Comparison of ENCODE assay signal across 22 cellular contexts in the genomic region with DNA sequence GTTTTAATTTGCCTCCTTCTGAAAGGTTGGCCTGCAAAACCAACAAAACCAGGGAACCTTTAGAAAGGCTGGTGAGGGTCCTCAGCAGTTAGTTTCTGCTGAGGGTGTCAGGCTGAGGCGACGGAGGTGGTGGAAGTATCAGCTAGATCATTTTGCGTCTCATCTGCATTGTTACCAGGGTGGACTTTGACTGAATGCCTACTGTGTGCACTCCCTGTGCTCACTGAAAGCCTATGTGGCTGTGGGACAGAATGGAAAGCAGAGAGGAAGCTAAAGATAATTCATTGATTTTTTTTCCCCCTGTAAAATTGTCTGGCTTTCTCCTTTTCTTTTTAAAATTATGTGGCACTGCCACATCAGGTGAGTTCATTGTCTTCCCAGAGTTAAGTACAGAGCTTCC.
DNase-seq lines count a peak whose midpoint lies in the region; ATAC-seq and TF ChIP-seq lines count a peak whose summit lies in the region.
"Had no signal": no experiment of that assay in that cellular context is flagged by ENCODE, and none has a peak within 500 bp of the region (broad histone marks: within the 10 kb centered on the region; RNA-seq: fewer than 3 reads in every experiment).

No MANE protein-coding gene starts in this region.

- H3K9ac ChIP-seq in neural progenitor cell, result no peak overlapping the region

- no peaks in the 10 kb centered on the region for H3K9me3 Mint-ChIP-seq in activated CD4-positive, alpha-beta T cell treated with anti-CD3 and anti-CD28 coated beads for 36 hours (ENCODE audit: low read depth)
- no peaks in the 10 kb centered on the region for H3K9me3 Mint-ChIP-seq in GM23338
- H3K9me3 Mint-ChIP-seq in dendritic cell treated with granulocyte-macrophage colony-stimulating factor and Interleukin-4, amounts not matched to agents 40 ng/mL and 50 ng/mL, for 4 days, result no peaks in the 10 kb centered on the region
- no peaks in the 10 kb centered on the region for H3K9me3 Mint-ChIP-seq in neural progenitor cell
- H3K9me3 Mint-ChIP-seq: mesothelial cell of epicardium had no signal

- H3K27me3 Mint-ChIP-seq in activated CD4-positive, alpha-beta T cell treated with anti-CD3 and anti-CD28 coated beads for 36 hours, result no peaks in the 10 kb centered on the region
- H3K27me3 Mint-ChIP-seq in GM23338 (ENCODE audit: insufficient read depth, low read depth, poor library complexity) (peaks cover 7% of the 10 kb centered on the region), neural progenitor cell (ENCODE audit: insufficient read depth, low read depth) (peaks cover 4% of the 10 kb centered on the region)
- no peaks in the 10 kb centered on the region for H3K27me3 Mint-ChIP-seq in dendritic cell treated with granulocyte-macrophage colony-stimulating factor and Interleukin-4, amounts not matched to agents 40 ng/mL and 50 ng/mL, for 4 days

- H3K9me2 ChIP-seq in GM23338 (ENCODE audit: insufficient read depth), result no peaks in the 10 kb centered on the region

- H3K4me3 Mint-ChIP-seq in activated CD4-positive, alpha-beta T cell treated with anti-CD3 and anti-CD28 coated beads for 36 hours, result no peak overlapping the region
- H3K4me3 Mint-ChIP-seq in GM23338, result no peak overlapping the region
- H3K4me3 Mint-ChIP-seq in dendritic cell treated with granulocyte-macrophage colony-stimulating factor and Interleukin-4, amounts not matched to agents 40 ng/mL and 50 ng/mL, for 4 days, result no peak overlapping the region
- no peak overlapping the region for H3K4me3 Mint-ChIP-seq in neural progenitor cell
- H3K4me3 Mint-ChIP-seq: mesothelial cell of epicardium had no signal

- H2AFZ ChIP-seq in GM23338 (no peak overlapping the region), neural progenitor cell (replicated peaks) (no peak overlapping the region)

- peaks cover 35% of the 10 kb centered on the region for H3K4me1 ChIP-seq in GM23338 (ENCODE audit: insufficient read depth)
- peaks cover 71% of the 10 kb centered on the region for H3K4me1 ChIP-seq in neural progenitor cell

- no peaks in the 10 kb centered on the region for H3K79me2 ChIP-seq in GM23338 (replicated peaks; ENCODE audit: insufficient read depth)
- peaks cover 10% of the 10 kb centered on the region for H3K79me2 ChIP-seq in neural progenitor cell (ENCODE audit: low read depth)

- POLR2A ChIA-PET in activated CD4-positive, alpha-beta T cell treated with anti-CD3 and anti-CD28 coated beads for 36 hours (lab: Charles Lee), result no interaction called here

- H3K27ac Mint-ChIP-seq in activated CD4-positive, alpha-beta T cell treated with anti-CD3 and anti-CD28 coated beads for 36 hours, result peak overlapping the region; percentile 33
- H3K27ac Mint-ChIP-seq in GM23338 (no peak overlapping the region), neural progenitor cell (no peak overlapping the region)
- peak overlapping the region; percentile 86 for H3K27ac Mint-ChIP-seq in dendritic cell treated with granulocyte-macrophage colony-stimulating factor and Interleukin-4, amounts not matched to agents 40 ng/mL and 50 ng/mL, for 4 days
- H3K27ac Mint-ChIP-seq: mesothelial cell of epicardium had no signal

- no peaks in the 10 kb centered on the region for H3K27me3 ChIP-seq in GM23338 (ENCODE audit: insufficient read depth)
- no peaks in the 10 kb centered on the region for H3K27me3 ChIP-seq in neural progenitor cell
- H3K27me3 ChIP-seq: ascending aorta had no signal

- no peak for ATAC-seq in activated CD4-positive, alpha-beta T cell treated with anti-CD3 and anti-CD28 coated beads for 36 hours
- ATAC-seq in GM23338 (no peak), HG02610 (IDR thresholded peaks at IDR 0.05; ENCODE audit: unreplicated experiment) (no peak)
- ATAC-seq: activated CD4-positive, CD25-positive, alpha-beta regulatory T cell treated with anti-CD3 and anti-CD28 coated beads, Interleukin-2, amount 50 U/mL, for 24 hours; HCT116; left cardiac atrium had no signal

- H3K36me3 Mint-ChIP-seq in activated CD4-positive, alpha-beta T cell treated with anti-CD3 and anti-CD28 coated beads for 36 hours (ENCODE audit: low read depth), result peaks cover 27% of the 10 kb centered on the region
- no peaks in the 10 kb centered on the region for H3K36me3 Mint-ChIP-seq in GM23338 (ENCODE audit: low read depth)
- peaks cover 27% of the 10 kb centered on the region for H3K36me3 Mint-ChIP-seq in dendritic cell treated with granulocyte-macrophage colony-stimulating factor and Interleukin-4, amounts not matched to agents 40 ng/mL and 50 ng/mL, for 4 days (ENCODE audit: low read depth)
- H3K36me3 Mint-ChIP-seq in neural progenitor cell, result no peaks in the 10 kb centered on the region
- H3K36me3 Mint-ChIP-seq: mesothelial cell of epicardium had no signal

- H3K9me3 ChIP-seq in neural progenitor cell (ENCODE audit: low read depth), result no peaks in the 10 kb centered on the region
- H3K9me3 ChIP-seq: ascending aorta had no signal

- peak overlapping the region; percentile 15; the same call in 1 of the 2 replicates for H3K4me2 ChIP-seq in GM23338
- peak overlapping the region; percentile 38 for H3K4me2 ChIP-seq in neural progenitor cell
- H3K4me2 ChIP-seq: smooth muscle cell had no signal

- no peaks in the 10 kb centered on the region for H4K20me1 ChIP-seq in GM23338 (replicated peaks; ENCODE audit: insufficient read depth)
- peaks cover 5% of the 10 kb centered on the region for H4K20me1 ChIP-seq in neural progenitor cell (ENCODE audit: low read depth)

- H3K4me1 Mint-ChIP-seq in activated CD4-positive, alpha-beta T cell treated with anti-CD3 and anti-CD28 coated beads for 36 hours, result peaks cover 89% of the 10 kb centered on the region
- H3K4me1 Mint-ChIP-seq in GM23338 (peaks cover 58% of the 10 kb centered on the region), neural progenitor cell (peaks cover 72% of the 10 kb centered on the region)
- peaks cover 100% of the 10 kb centered on the region for H3K4me1 Mint-ChIP-seq in dendritic cell treated with granulocyte-macrophage colony-stimulating factor and Interleukin-4, amounts not matched to agents 40 ng/mL and 50 ng/mL, for 4 days (ENCODE audit: low read depth)

- DNase-seq in activated CD4-positive, alpha-beta T cell treated with anti-CD3 and anti-CD28 coated beads for 36 hours, result no peak
- no peak for DNase-seq in activated CD4-positive, alpha-beta T cell treated with anti-CD3 and anti-CD28 coated beads, Interleukin-2, amount 50 U/mL, for 1 hour
- DNase-seq in GM23338 (ENCODE audit: low spot score) (no peak), neural progenitor cell (ENCODE audit: low spot score) (no peak), NCI-H69 (lab: John Stamatoyannopoulos, UW) (no peak)
- DNase-seq in activated CD4-positive, CD25-positive, alpha-beta regulatory T cell treated with anti-CD3 and anti-CD28 coated beads, Interleukin-2, amount 50 U/mL, for 72 hours, result no peak
- DNase-seq: 8988T; activated naive CD4-positive, alpha-beta T cell; AML-193; Calu3; effector memory CD4-positive, alpha-beta T cell; left cardiac atrium; NCI-H1417 treated with DMSO at 0.1 percent for 48 hours; NCI-H2107; stimulated activated CD4-positive, alpha-beta T cell treated with anti-CD3 and anti-CD28 coated beads, Interleukin-4, amount 100 ng/mL, for 1 hour had no signal

- TF ChIP-seq CTCF in GM23338 (conservative IDR thresholded peaks at IDR 0.05; ENCODE audit: low read depth in 2 of 2) (no peak), neural progenitor cell (IDR thresholded peaks at IDR 0.05) (no peak)

- no peaks in the 10 kb centered on the region for H3F3A ChIP-seq in GM23338 (replicated peaks; ENCODE audit: low read depth)
- H3F3A ChIP-seq in neural progenitor cell (ENCODE audit: low read depth), result peaks cover 70% of the 10 kb centered on the region

- H3K36me3 ChIP-seq in GM23338 (ENCODE audit: insufficient read depth) (no peaks in the 10 kb centered on the region), neural progenitor cell (no peaks in the 10 kb centered on the region)

- H3K27ac ChIP-seq in GM23338 (ENCODE audit: low read depth) (no peak overlapping the region), neural progenitor cell (no peak overlapping the region)
- H3K27ac ChIP-seq: ascending aorta had no signal

- CTCF ChIA-PET in activated CD4-positive, alpha-beta T cell treated with anti-CD3 and anti-CD28 coated beads for 36 hours (lab: Charles Lee), result interaction anchor here (2.2 kb wide), 1 partner anchor 114 kb away, joined by 9 read pairs; no protein-coding TSS in a partner anchor

- intact Hi-C loops in activated CD4-positive, alpha-beta T cell treated with anti-CD3 and anti-CD28 coated beads for 36 hours (cut with DNase I, micrococcal nuclease), result no loop called here
- intact Hi-C loops in dendritic cell treated with granulocyte-macrophage colony-stimulating factor and Interleukin-4, amounts not matched to agents 40 ng/mL and 50 ng/mL, for 4 days (cut with micrococcal nuclease), result no loop called here

- H3K4me3 ChIP-seq in GM23338 (no peak overlapping the region), neural progenitor cell (no peak overlapping the region)
- H3K4me3 ChIP-seq: ascending aorta, smooth muscle cell had no signal

TF ChIP-seq in GM23338, 12 proteins besides CTCF, POLR2A, EP300 and RAD21:
- TF ChIP-seq EZH2 (IDR thresholded peaks at IDR 0.05; ENCODE audit: low read depth, unreplicated experiment), result no peak
- TF ChIP-seq, protein P1, sequence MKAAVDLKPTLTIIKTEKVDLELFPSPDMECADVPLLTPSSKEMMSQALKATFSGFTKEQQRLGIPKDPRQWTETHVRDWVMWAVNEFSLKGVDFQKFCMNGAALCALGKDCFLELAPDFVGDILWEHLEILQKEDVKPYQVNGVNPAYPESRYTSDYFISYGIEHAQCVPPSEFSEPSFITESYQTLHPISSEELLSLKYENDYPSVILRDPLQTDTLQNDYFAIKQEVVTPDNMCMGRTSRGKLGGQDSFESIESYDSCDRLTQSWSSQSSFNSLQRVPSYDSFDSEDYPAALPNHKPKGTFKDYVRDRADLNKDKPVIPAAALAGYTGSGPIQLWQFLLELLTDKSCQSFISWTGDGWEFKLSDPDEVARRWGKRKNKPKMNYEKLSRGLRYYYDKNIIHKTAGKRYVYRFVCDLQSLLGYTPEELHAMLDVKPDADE (IDR thresholded peaks at IDR 0.05), result no peak
- no peak for TF ChIP-seq ZNF331 (CRISPR knock-in tag; IDR thresholded peaks at IDR 0.05; ENCODE audit: low read depth)
- no peak for TF ChIP-seq NANOG (IDR thresholded peaks at IDR 0.05; ENCODE audit: borderline replicate concordance)

Comparison
In these comparisons a context has a peak if more than half of its experiments do, and no peak if none do; other contexts are left out.
1. H3K27ac Mint-ChIP-seq: peak in activated CD4-positive, alpha-beta T cell treated with anti-CD3 and anti-CD28 coated beads for 36 hours (single experiment) and dendritic cell treated with granulocyte-macrophage colony-stimulating factor and Interleukin-4, amounts not matched to agents 40 ng/mL and 50 ng/mL, for 4 days (single experiment); none in GM23338 (single experiment) and neural progenitor cell (single experiment).